Comparison of ENCODE assay signal across 1 cellular context in genomic region chr15:60395276-60396011, GRCh38.
TF ChIP-seq lines count a peak whose summit lies in the region.

No MANE protein-coding gene starts in this region.

TF ChIP-seq in GM23338, 12 proteins besides CTCF, POLR2A, EP300 and RAD21 (continued from another document):
- TF ChIP-seq REST (IDR thresholded peaks at IDR 0.05; ENCODE audit: unreplicated experiment) (no peak), EZH2 (IDR thresholded peaks at IDR 0.05; ENCODE audit: low read depth, unreplicated experiment) (no peak), STAT1 (IDR thresholded peaks at IDR 0.05; ENCODE audit: unreplicated experiment) (no peak), EZH2phosphoT487 (IDR thresholded peaks at IDR 0.05; ENCODE audit: unreplicated experiment) (no peak)
